In the genomic region with DNA sequence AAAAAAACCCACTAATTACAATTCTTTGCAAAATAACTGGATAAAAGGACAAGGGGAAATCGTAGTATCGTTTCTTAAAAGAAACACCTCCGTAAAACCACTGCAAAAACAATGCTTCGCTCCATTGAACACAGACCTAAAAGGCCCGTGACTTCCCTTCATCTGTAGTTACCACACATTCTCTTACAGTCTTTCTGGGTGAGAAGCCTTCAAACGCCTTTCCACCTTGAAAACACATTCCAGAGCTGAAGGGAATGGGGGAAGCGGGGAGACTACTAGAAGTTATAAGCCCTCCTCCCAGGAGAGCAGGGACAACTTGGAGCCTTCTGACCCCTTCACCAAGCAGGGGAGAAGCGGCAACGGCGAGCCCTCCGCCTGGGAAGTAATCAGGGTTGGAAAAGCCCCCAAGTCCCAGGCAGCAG, we compare ENCODE assay signal across 8 cellular contexts. TPM values are rescaled to one million over a fixed set of nuclear protein-coding genes. Genes with fewer than 3 reads are reported as not detected.
DNase-seq lines count a peak whose midpoint lies in the region; ATAC-seq and TF ChIP-seq lines count a peak whose summit lies in the region.

No MANE protein-coding gene starts in this region.

- CTCF ChIA-PET in GM10248 (lab: Yijun Ruan, JAX) = interaction anchor here (1.0 to 2.0 kb wide), 9 partner anchors 9 to 70 kb away, joined by 3 to 9 read pairs (median 3); no protein-coding TSS in a partner anchor

- H3K27me3 ChIP-seq in iPS-20b (ENCODE audit: insufficient read depth, low read length) = no peaks in the 10 kb centered on the region
- H3K27me3 ChIP-seq in skeletal muscle satellite cell (ENCODE audit: control insufficient read depth, insufficient read depth, low read length) = no peaks in the 10 kb centered on the region

- H3K9me3 ChIP-seq in iPS-20b (ENCODE audit: insufficient read depth, low read depth, low read length) (no peaks in the 10 kb centered on the region), skeletal muscle satellite cell (replicated peaks; ENCODE audit: low read length) (no peaks in the 10 kb centered on the region)

- TF ChIP-seq CTCF in GM10248 (IDR thresholded peaks at IDR 0.05; ENCODE audit: control extremely low read depth, extremely low read depth, low read depth, missing control alignments) = no peak
- TF ChIP-seq CTCF in astrocyte of the spinal cord (IDR thresholded peaks at IDR 0.05; ENCODE audit: low read depth, low read length) = no peak

- H3K4me1 ChIP-seq in iPS-20b (ENCODE audit: insufficient read depth, low read length) (peaks cover 7% of the 10 kb centered on the region; the same call in 1 of the 2 replicates), skeletal muscle satellite cell (ENCODE audit: control insufficient read depth, insufficient read depth, low read length) (peaks cover 9% of the 10 kb centered on the region)

- peak overlapping the region; percentile 91 for H3K9ac ChIP-seq in iPS-20b (ENCODE audit: low read depth, low read length)
- H3K9ac ChIP-seq in skeletal muscle satellite cell (ENCODE audit: low read depth, low read length) = peak overlapping the region; percentile 96

- DNase-seq in A172 (ENCODE audit: low spot score) (peak; percentile 27), GM10248 (ENCODE audit: extremely low spot score) (peak; percentile 54), NCI-H146 (lab: John Stamatoyannopoulos, UW) (peak; percentile 9), astrocyte of the spinal cord (ENCODE audit: low read depth, low spot score) (peak; percentile 51), NCI-H1436 treated with DMSO at 0.1 percent for 48 hours (lab: John Stamatoyannopoulos, UW) (no peak)

- ATAC-seq in HG02588 (IDR thresholded peaks at IDR 0.05; ENCODE audit: unreplicated experiment) = peak; percentile 31

- POLR2A ChIA-PET in GM10248 (lab: Yijun Ruan, JAX) = interaction anchor here (1.2 kb wide), 1 partner anchor 236 kb away, joined by 3 read pairs; no protein-coding TSS in a partner anchor

- H3K27ac ChIP-seq in iPS-20b (ENCODE audit: low read length) = peak overlapping the region; percentile 62

- H3K36me3 ChIP-seq in iPS-20b (ENCODE audit: insufficient read depth, low read depth, low read length) (no peaks in the 10 kb centered on the region), skeletal muscle satellite cell (ENCODE audit: insufficient read depth, low read length) (no peaks in the 10 kb centered on the region)

- in situ Hi-C loops in astrocyte of the spinal cord (cut with HindIII; ENCODE audit: low sequenced_read_pairs) = no loop called here

- peak overlapping the region; percentile 74 for H3K4me3 ChIP-seq in astrocyte of the spinal cord (ENCODE audit: low read depth, low read length)
- peak overlapping the region; percentile 93 for H3K4me3 ChIP-seq in iPS-20b (ENCODE audit: low read length)
- peak overlapping the region; percentile 76 for H3K4me3 ChIP-seq in skeletal muscle satellite cell (ENCODE audit: low read length)

- peak overlapping the region; percentile 91 for H3K4me2 ChIP-seq in skeletal muscle satellite cell (ENCODE audit: low read length)

RNA-seq across cellular contexts. Expression of a gene that starts 0.5 kb away (rescaled TPM):
- 22.9 and 25.8 TPM in 2 replicates for total RNA-seq in A172 (2014; rRNA removed; shearing (Covaris generic))
- 12.9 and 18.3 TPM in 2 replicates for total RNA-seq in skeletal muscle satellite cell (2012; rRNA removed)
